ENCODE assay signal across 8 cellular contexts in the genomic region with DNA sequence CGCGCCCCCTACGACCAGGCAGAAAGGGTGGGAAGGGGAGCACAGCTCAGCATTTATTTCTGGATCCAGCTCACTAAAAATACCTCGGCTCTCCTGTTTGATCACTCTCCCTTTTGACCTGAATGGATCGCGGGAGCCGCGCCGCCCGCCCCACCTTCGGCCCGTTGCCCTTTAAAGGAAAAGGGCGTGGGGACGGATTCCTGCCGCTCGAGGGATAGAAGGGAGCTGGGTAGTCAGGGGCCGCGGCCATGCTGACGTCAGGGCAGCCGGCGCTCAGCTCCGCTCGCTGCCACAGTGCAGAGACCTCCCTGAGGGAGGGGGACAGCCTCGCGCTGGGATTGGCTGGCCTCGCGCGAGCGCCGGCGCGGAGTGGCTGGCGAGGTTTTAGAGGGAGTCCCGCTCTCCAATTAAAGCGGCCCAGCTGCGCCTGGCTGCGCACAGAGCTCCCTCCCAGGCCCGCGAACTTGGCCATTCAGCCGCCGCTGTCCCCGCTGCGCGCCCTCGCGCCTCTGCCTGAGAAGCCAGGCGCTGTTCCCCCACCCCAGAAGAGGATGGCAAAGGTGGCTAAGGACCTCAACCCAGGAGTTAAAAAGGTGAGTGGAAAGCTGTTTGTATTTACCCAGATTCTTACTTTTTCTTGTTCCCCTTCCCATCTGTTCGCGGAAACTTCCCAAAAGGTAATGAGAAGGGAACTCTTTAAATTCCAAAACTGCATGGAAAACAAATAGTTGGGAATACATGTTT. TPM values are rescaled to one million over a fixed set of nuclear protein-coding genes. Genes with fewer than 3 reads are reported as not detected.
A peak's percentile ranks its signal among the peaks of the same experiment; 100 is the strongest.
DNase-seq lines count a peak whose midpoint lies in the region; ATAC-seq and TF ChIP-seq lines count a peak whose summit lies in the region.

A gene with protein sequence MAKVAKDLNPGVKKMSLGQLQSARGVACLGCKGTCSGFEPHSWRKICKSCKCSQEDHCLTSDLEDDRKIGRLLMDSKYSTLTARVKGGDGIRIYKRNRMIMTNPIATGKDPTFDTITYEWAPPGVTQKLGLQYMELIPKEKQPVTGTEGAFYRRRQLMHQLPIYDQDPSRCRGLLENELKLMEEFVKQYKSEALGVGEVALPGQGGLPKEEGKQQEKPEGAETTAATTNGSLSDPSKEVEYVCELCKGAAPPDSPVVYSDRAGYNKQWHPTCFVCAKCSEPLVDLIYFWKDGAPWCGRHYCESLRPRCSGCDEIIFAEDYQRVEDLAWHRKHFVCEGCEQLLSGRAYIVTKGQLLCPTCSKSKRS (plus strand): TSS at position 436 of the 744 bp plus-strand sequence. CDS start 116 bp downstream, at position 552.

- no peaks in the 10 kb centered on the region for H3K27me3 ChIP-seq in KMS-11 (ENCODE audit: insufficient read depth, low read depth)
- H3K27me3 ChIP-seq in SK-N-SH (ENCODE audit: insufficient read depth), result no peaks in the 10 kb centered on the region
- H3K27me3 ChIP-seq in gastroesophageal sphincter, result no peaks in the 10 kb centered on the region
- H3K27me3 ChIP-seq in neuronal stem cell (ENCODE audit: control insufficient read depth in 3 of 3, insufficient read depth in 3 of 3, low read depth in 1 of 3, low read length in 3 of 3), result no peaks in the 10 kb centered on the region
- H3K27me3 ChIP-seq in subcutaneous abdominal adipose tissue (ENCODE audit: control insufficient read depth in 5 of 5, insufficient read depth in 4 of 5, low read length in 5 of 5), result no peaks in the 10 kb centered on the region

- H3K79me1 ChIP-seq in neuronal stem cell (ENCODE audit: low read depth, low read length), result no peaks in the 10 kb centered on the region

- H3K36me3 Mint-ChIP-seq in activated naive CD4-positive, alpha-beta T cell treated with anti-CD3 and anti-CD28 coated beads, Interleukin-2, amount 50 U/mL, for 24 hours, result no peaks in the 10 kb centered on the region

- H3K4me1 ChIP-seq in KMS-11 (ENCODE audit: low read depth, poor library complexity, severe bottlenecking), result no peaks in the 10 kb centered on the region
- H3K4me1 ChIP-seq in SK-N-SH (ENCODE audit: control insufficient read depth in 1 of 2, insufficient read depth in 2 of 2, low read depth in 1 of 2, low read length in 1 of 2), result peaks cover 24 to 53% of the 10 kb centered on the region in 2 experiments
- H3K4me1 ChIP-seq in gastroesophageal sphincter, result peaks cover 0 to 53% (median 3%) of the 10 kb centered on the region in 3 donors
- peaks cover 18 to 23% of the 10 kb centered on the region in 2 donors for H3K4me1 ChIP-seq in neuronal stem cell (ENCODE audit: control insufficient read depth in 2 of 2, insufficient read depth in 1 of 2, low read depth in 1 of 2, low read length in 2 of 2)
- H3K4me1 ChIP-seq in subcutaneous abdominal adipose tissue (ENCODE audit: control insufficient read depth in 5 of 5, insufficient read depth in 5 of 5, low read length in 5 of 5), result peaks cover 1 to 71% (median 57%) of the 10 kb centered on the region in 5 donors

- ATAC-seq in GM21786 (IDR thresholded peaks at IDR 0.05; ENCODE audit: unreplicated experiment) (peak; percentile 82), gastroesophageal sphincter (peak; percentile 98)

- H3K9me3 ChIP-seq in SK-N-SH (no peaks in the 10 kb centered on the region), gastroesophageal sphincter (no peaks in the 10 kb centered on the region), neuronal stem cell (replicated peaks in 1 of 2; ENCODE audit: control insufficient read depth in 2 of 2, insufficient read depth in 1 of 2, low read depth in 1 of 2, low read length in 2 of 2) (peaks cover 0 to 5% of the 10 kb centered on the region in 2 donors), subcutaneous abdominal adipose tissue (ENCODE audit: control insufficient read depth in 5 of 5, low read length in 5 of 5) (no peaks in the 10 kb centered on the region)

- H3K4ac ChIP-seq in neuronal stem cell (ENCODE audit: low read length), result no peak within 1 kb of the TSS

- H3K36me3 ChIP-seq in KMS-11 (ENCODE audit: insufficient read depth) (no peaks in the 10 kb centered on the region), SK-N-SH (replicated peaks in 1 of 2; ENCODE audit: control insufficient read depth in 1 of 2, insufficient read depth in 2 of 2, low read length in 1 of 2) (peaks cover 0 to 2% of the 10 kb centered on the region in 2 experiments), gastroesophageal sphincter (no peaks in the 10 kb centered on the region), neuronal stem cell (replicated peaks in 1 of 2; ENCODE audit: control insufficient read depth in 2 of 2, insufficient read depth in 2 of 2, low read length in 2 of 2) (no peaks in the 10 kb centered on the region), subcutaneous abdominal adipose tissue (ENCODE audit: control insufficient read depth in 5 of 5, insufficient read depth in 5 of 5, low read length in 5 of 5) (peaks cover 0 to 7% (median 0%) of the 10 kb centered on the region in 5 donors)

- CTCF ChIA-PET in SK-N-SH (lab: Yijun Ruan, JAX), result interaction anchor here (0.7 to 3.2 kb wide), 8 partner anchors 10 to 268 kb away, joined by 3 to 22 read pairs (median 4); a partner anchor contains a TSS

- no peaks in the 10 kb centered on the region for H3K79me2 ChIP-seq in KMS-11 (ENCODE audit: insufficient read depth, low read depth)
- no peaks in the 10 kb centered on the region for H3K79me2 ChIP-seq in SK-N-SH (ENCODE audit: insufficient read depth)

- 3% methylated on average over 22 of the region's 49 CpGs for WGBS in SK-N-SH (ENCODE audit: low lambda C conversion rate)
- 5 to 6% methylated on average over 3 to 6 of the region's 49 CpGs for WGBS in gastroesophageal sphincter (ENCODE audit: low coverage in 1 of 2), 2 donors
- no CpG with 5 or more reads among the region's 49 CpGs for WGBS in neuronal stem cell (ENCODE audit: extremely low coverage in 2 of 2, insufficient read length in 2 of 2, insufficient replicate concordance in 1 of 2), 2 donors

- no peak within 1 kb of the TSS for H2BK12ac ChIP-seq in neuronal stem cell (ENCODE audit: low read length)

- H3K27ac Mint-ChIP-seq in activated naive CD4-positive, alpha-beta T cell treated with anti-CD3 and anti-CD28 coated beads, Interleukin-2, amount 50 U/mL, for 24 hours, result peak within 1 kb of the TSS; percentile 55

- H2BK120ac ChIP-seq in neuronal stem cell (ENCODE audit: low read depth, low read length), result no peak within 1 kb of the TSS

- POLR2A ChIA-PET in SK-N-SH (lab: Yijun Ruan, JAX), result interaction anchor here (0.8 to 2.7 kb wide), 13 partner anchors 11 to 162 kb away, joined by 3 to 11 read pairs (median 4); no protein-coding TSS in a partner anchor

- no peak for TF ChIP-seq RAD21 in SK-N-SH (IDR thresholded peaks at IDR 0.05; ENCODE audit: low read length)

- H3K9ac ChIP-seq in KMS-11, result peak within 1 kb of the TSS; percentile 62
- H3K9ac ChIP-seq in SK-N-SH, result peak within 1 kb of the TSS; percentile 88
- H3K9ac ChIP-seq in neuronal stem cell (ENCODE audit: low read depth, low read length, poor library complexity), result no peak within 1 kb of the TSS
- peak within 1 kb of the TSS; percentile 77 to 92 (median 83) for H3K9ac ChIP-seq in subcutaneous abdominal adipose tissue (ENCODE audit: low read length in 5 of 5)

- H2BK15ac ChIP-seq in neuronal stem cell (ENCODE audit: low read length), result no peak within 1 kb of the TSS

- no peaks in the 10 kb centered on the region for H3K9me3 Mint-ChIP-seq in activated naive CD4-positive, alpha-beta T cell treated with anti-CD3 and anti-CD28 coated beads, Interleukin-2, amount 50 U/mL, for 24 hours

- DNase-seq in DMS79 treated with DMSO at 0.1 percent for 48 hours (lab: John Stamatoyannopoulos, UW) (peak; percentile 72), SK-N-SH (peak; percentile 94), neuronal stem cell (ENCODE audit: low spot score) (peak; percentile 89)

- H4K20me1 ChIP-seq in KMS-11 (ENCODE audit: insufficient read depth) (no peaks in the 10 kb centered on the region), SK-N-SH (ENCODE audit: insufficient read depth) (no peaks in the 10 kb centered on the region)

- H2AFZ ChIP-seq in KMS-11 (ENCODE audit: low read depth) (peak within 1 kb of the TSS; percentile 94), SK-N-SH (ENCODE audit: low read depth) (peak within 1 kb of the TSS; percentile 95), neuronal stem cell (ENCODE audit: low read length) (peak within 1 kb of the TSS; percentile 89)

- H3K14ac ChIP-seq in neuronal stem cell (ENCODE audit: low read length), result no peak within 1 kb of the TSS

- H3K27me3 Mint-ChIP-seq in activated naive CD4-positive, alpha-beta T cell treated with anti-CD3 and anti-CD28 coated beads, Interleukin-2, amount 50 U/mL, for 24 hours, result peaks cover 7% of the 10 kb centered on the region

- no peak within 1 kb of the TSS for H3K23ac ChIP-seq in neuronal stem cell (ENCODE audit: low read depth, low read length, poor library complexity)

- H4K8ac ChIP-seq in neuronal stem cell (ENCODE audit: low read depth, low read length), result no peak within 1 kb of the TSS

- peak within 1 kb of the TSS; percentile 69 for H3K4me2 ChIP-seq in KMS-11
- peak within 1 kb of the TSS; percentile 91 for H3K4me2 ChIP-seq in SK-N-SH
- H3K4me2 ChIP-seq in neuronal stem cell (ENCODE audit: insufficient read depth, low read length, poor library complexity, severe bottlenecking), result peak within 1 kb of the TSS; percentile 58

- peaks cover 21% of the 10 kb centered on the region for H3F3A ChIP-seq in SK-N-SH (replicated peaks; ENCODE audit: insufficient read depth)

- TF ChIP-seq CTCF in KMS-11 (conservative IDR thresholded peaks at IDR 0.05; ENCODE audit: low read depth, low read length), result no peak
- TF ChIP-seq CTCF in SK-N-SH (IDR thresholded peaks at IDR 0.05), result peak; percentile 28
- peak in 3 of 4 experiments; percentile 50 to 62 (median 57) for TF ChIP-seq CTCF in gastroesophageal sphincter (IDR thresholded peaks at IDR 0.05)

- H3K18ac ChIP-seq in neuronal stem cell (ENCODE audit: low read length), result peak within 1 kb of the TSS; percentile 53

- peak in 1 of 2 experiments; percentile 33; a peak in 1 of 4 replicates for TF ChIP-seq EP300 in SK-N-SH (IDR thresholded peaks at IDR 0.05; ENCODE audit: borderline replicate concordance in 1 of 2, low read depth in 1 of 2, low read length in 1 of 2)
- TF ChIP-seq EP300 in gastroesophageal sphincter (IDR thresholded peaks at IDR 0.05), result no peak

- H2AK5ac ChIP-seq in neuronal stem cell (ENCODE audit: low read depth, low read length), result no peak within 1 kb of the TSS

- H3K27ac ChIP-seq in KMS-11 (peak within 1 kb of the TSS; percentile 29; the same call in 1 of the 2 replicates), SK-N-SH (ENCODE audit: low read depth in 2 of 2, low read length in 1 of 2) (peak within 1 kb of the TSS; percentile 88 to 98), gastroesophageal sphincter (peak within 1 kb of the TSS; percentile 53 to 90 (median 85)), neuronal stem cell (replicated peaks; ENCODE audit: low read length) (peak within 1 kb of the TSS; percentile 74), subcutaneous abdominal adipose tissue (ENCODE audit: low read depth, low read length) (peak within 1 kb of the TSS; percentile 95)

- H4K91ac ChIP-seq in neuronal stem cell (ENCODE audit: low read depth, low read length, poor library complexity), result no peak within 1 kb of the TSS

- peak within 1 kb of the TSS; percentile 85 for H3K4me3 Mint-ChIP-seq in activated naive CD4-positive, alpha-beta T cell treated with anti-CD3 and anti-CD28 coated beads, Interleukin-2, amount 50 U/mL, for 24 hours

- peaks cover 10% of the 10 kb centered on the region for H3K4me1 Mint-ChIP-seq in activated naive CD4-positive, alpha-beta T cell treated with anti-CD3 and anti-CD28 coated beads, Interleukin-2, amount 50 U/mL, for 24 hours

- H2BK5ac ChIP-seq in neuronal stem cell (ENCODE audit: low read length), result no peak within 1 kb of the TSS

- TF ChIP-seq POLR2A in gastroesophageal sphincter (IDR thresholded peaks at IDR 0.05), result peak; percentile 31 to 62

- no peaks in the 10 kb centered on the region for H3K9me2 ChIP-seq in SK-N-SH

- peak within 1 kb of the TSS; percentile 62 for H3K4me3 ChIP-seq in KMS-11 (IDR thresholded peaks at IDR 0.05; ENCODE audit: insufficient read depth, low read depth, low read length)
- H3K4me3 ChIP-seq in SK-N-SH (ENCODE audit: low read depth in 2 of 2, low read length in 1 of 2), result peak within 1 kb of the TSS; percentile 68 to 71
- peak within 1 kb of the TSS; percentile 43 to 58 for H3K4me3 ChIP-seq in gastroesophageal sphincter
- H3K4me3 ChIP-seq in neuronal stem cell (ENCODE audit: low read length in 2 of 2), result peak within 1 kb of the TSS; percentile 41 to 61
- H3K4me3 ChIP-seq in subcutaneous abdominal adipose tissue (ENCODE audit: low read depth in 1 of 5, low read length in 5 of 5), result peak within 1 kb of the TSS; percentile 71 to 86 (median 79)

RNA-seq across cellular contexts. Expression of the gene that starts here (rescaled TPM):
- polyA plus RNA-seq in SK-N-SH (2012; rRNA removed), result 23.6 and 26.5 TPM in 2 replicates
- 19.2 and 20.3 TPM in 2 replicates for polyA plus RNA-seq in SK-N-SH (2012; cell fraction: cytosol; rRNA removed)
- polyA plus RNA-seq in SK-N-SH (2012; cell fraction: nucleus; rRNA removed), result 34.5 and 40.1 TPM in 2 replicates
- total RNA-seq in gastroesophageal sphincter, result 100 to 1,000 TPM in 2 of 4 donors, 10 to 100 TPM in 2; 17.6 to 318 (median 136) TPM
- 1.4 TPM for polyA plus RNA-seq in neuronal stem cell (2013, experiment 1 of 2)
- polyA plus RNA-seq in neuronal stem cell (2013, experiment 2 of 2), result 1.6 TPM

Comparison
In these comparisons a context has a peak if more than half of its experiments do, and no peak if none do; other contexts are left out.
1. Peak in every context shown above with its lines: DNase-seq, ATAC-seq, H3K4me3 ChIP-seq and H3K27ac ChIP-seq.
2. H3K27ac ChIP-seq: peak in every context shown above with its lines; median percentile 95 in subcutaneous abdominal adipose tissue; 93 in SK-N-SH; 85 in gastroesophageal sphincter; 74 in neuronal stem cell; 29 in KMS-11.